10 cellular contexts compared by ENCODE assay signal in genomic region chr13:41645313-41645712, GRCh38.
DNase-seq lines count a peak whose midpoint lies in the region; ATAC-seq and TF ChIP-seq lines count a peak whose summit lies in the region.
"Had no signal": no experiment of that assay in that cellular context is flagged by ENCODE, and none has a peak within 500 bp of the region (broad histone marks: within the 10 kb centered on the region; RNA-seq: fewer than 3 reads in every experiment).

No MANE protein-coding gene starts in this region.

- H3K36me3 ChIP-seq in HEK293 (ENCODE audit: control insufficient read depth in 2 of 2, insufficient read depth in 1 of 2, low read length in 2 of 2): no peaks in the 10 kb centered on the region
- no peaks in the 10 kb centered on the region for H3K36me3 ChIP-seq in breast epithelium
- H3K36me3 ChIP-seq in kidney epithelial cell (ENCODE audit: control insufficient read depth, insufficient read depth, low read length): no peaks in the 10 kb centered on the region

- H3K27ac ChIP-seq in HEK293 (ENCODE audit: extremely low read depth, low read depth, low read length) (no peak overlapping the region), breast epithelium (peak overlapping the region; percentile 64 to 68)

- intact Hi-C loops in breast epithelium (cut with DNase I; ENCODE audit: low total_unique reads): no loop called here
- intact Hi-C loops in left colon (cut with DNase I, micrococcal nuclease): no loop called here

- no peak overlapping the region for H3K4me3 ChIP-seq in HEK293 (ENCODE audit: low read depth, low read length)
- H3K4me3 ChIP-seq in breast epithelium: no peak overlapping the region
- no peak overlapping the region for H3K4me3 ChIP-seq in kidney epithelial cell (ENCODE audit: low read depth, low read length)

- POLR2A ChIA-PET in HEK293 (lab: Yijun Ruan, JAX): no interaction called here

- TF ChIP-seq CTCF in HEK293 (tag by site-specific recombination; IDR thresholded peaks at IDR 0.05) (no peak), breast epithelium (IDR thresholded peaks at IDR 0.05) (no peak), kidney epithelial cell (IDR thresholded peaks at IDR 0.05; ENCODE audit: insufficient read depth, low read length, poor library complexity, severe bottlenecking) (no peak)

- CTCF ChIA-PET in HEK293 (lab: Yijun Ruan, JAX): no interaction called here

- H3K4me1 ChIP-seq in HEK293 (ENCODE audit: control insufficient read depth, insufficient read depth, low read length) (peaks cover 10% of the 10 kb centered on the region), breast epithelium (peaks cover 0 to 10% of the 10 kb centered on the region in 2 donors)

- no peak for ATAC-seq in left colon

- no peaks in the 10 kb centered on the region for H3K9me3 ChIP-seq in HEK293 (ENCODE audit: control insufficient read depth, insufficient read depth, low read depth, low read length)
- no peaks in the 10 kb centered on the region for H3K9me3 ChIP-seq in breast epithelium

- no peak for TF ChIP-seq POLR2A in breast epithelium (IDR thresholded peaks at IDR 0.05)

- no peaks in the 10 kb centered on the region for H3K27me3 ChIP-seq in breast epithelium
- H3K27me3 ChIP-seq in kidney epithelial cell (ENCODE audit: control insufficient read depth, insufficient read depth, low read length): no peaks in the 10 kb centered on the region

- peak in 1 of 2 donors; percentile 37 for DNase-seq in breast epithelium (ENCODE audit: low spot score in 2 of 2)
- DNase-seq in kidney epithelial cell (ENCODE audit: low read depth): peak; percentile 31
- peak; percentile 88 for DNase-seq in stromal cell of bone marrow (ENCODE audit: low read depth)
- DNase-seq in iPS-NIHi7 (ENCODE audit: extremely low spot score): no peak
- DNase-seq in amygdala (lab: John Stamatoyannopoulos, UW): no peak
- DNase-seq in DMS53 (lab: John Stamatoyannopoulos, UW): no peak
- no peak for DNase-seq in left colon
- DNase-seq: activated naive CD4-positive, alpha-beta T cell treated with anti-CD3 and anti-CD28 coated beads for 36 hours; NCI-H345 had no signal

TF ChIP-seq in HEK293, 187 proteins besides CTCF, POLR2A, EP300 and RAD21:
- TF ChIP-seq ZNF174 (tag by site-specific recombination; IDR thresholded peaks at IDR 0.05) (no peak), PRDM6 (tag by site-specific recombination; IDR thresholded peaks at IDR 0.05) (peak; percentile 32; the same call in 1 of the 2 replicates), ZNF18 (tag by site-specific recombination; IDR thresholded peaks at IDR 0.05) (no peak), GLI2 (tag by site-specific recombination; IDR thresholded peaks at IDR 0.05; ENCODE audit: borderline replicate concordance, low read depth) (no peak), KLF1 (tag by site-specific recombination; IDR thresholded peaks at IDR 0.05) (no peak), ZNF10 (tag by site-specific recombination; IDR thresholded peaks at IDR 0.05) (no peak)
- TF ChIP-seq, protein P1, sequence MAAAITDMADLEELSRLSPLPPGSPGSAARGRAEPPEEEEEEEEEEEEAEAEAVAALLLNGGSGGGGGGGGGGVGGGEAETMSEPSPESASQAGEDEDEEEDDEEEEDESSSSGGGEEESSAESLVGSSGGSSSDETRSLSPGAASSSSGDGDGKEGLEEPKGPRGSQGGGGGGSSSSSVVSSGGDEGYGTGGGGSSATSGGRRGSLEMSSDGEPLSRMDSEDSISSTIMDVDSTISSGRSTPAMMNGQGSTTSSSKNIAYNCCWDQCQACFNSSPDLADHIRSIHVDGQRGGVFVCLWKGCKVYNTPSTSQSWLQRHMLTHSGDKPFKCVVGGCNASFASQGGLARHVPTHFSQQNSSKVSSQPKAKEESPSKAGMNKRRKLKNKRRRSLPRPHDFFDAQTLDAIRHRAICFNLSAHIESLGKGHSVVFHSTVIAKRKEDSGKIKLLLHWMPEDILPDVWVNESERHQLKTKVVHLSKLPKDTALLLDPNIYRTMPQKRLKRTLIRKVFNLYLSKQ (tag by site-specific recombination; IDR thresholded peaks at IDR 0.05; ENCODE audit: borderline replicate concordance): no peak

Comparison
In these comparisons a context has a peak if more than half of its experiments do, and no peak if none do; other contexts are left out.
1. DNase-seq: peak in kidney epithelial cell (single experiment) and stromal cell of bone marrow (single experiment); none in iPS-NIHi7 (single experiment), amygdala (0 of 56), DMS53 (single experiment) and left colon (0 of 2).